ENCODE assay signal across 14 cellular contexts in genomic region chr13:33227927-33228644, GRCh38. TPM values are rescaled to one million over a fixed set of nuclear protein-coding genes. Genes with fewer than 3 reads are reported as not detected.
DNase-seq lines count a peak whose midpoint lies in the region; ATAC-seq and TF ChIP-seq lines count a peak whose summit lies in the region.
"Had no signal": no experiment of that assay in that cellular context is flagged by ENCODE, and none has a peak within 500 bp of the region (broad histone marks: within the 10 kb centered on the region; RNA-seq: fewer than 3 reads in every experiment).

No MANE protein-coding gene starts in this region.

- peak overlapping the region; percentile 19 for H3K4me3 Mint-ChIP-seq in glutamatergic neuron (ENCODE audit: unreplicated experiment)
- no peak overlapping the region for H3K4me3 Mint-ChIP-seq in naive thymus-derived CD8-positive, alpha-beta T cell
- H3K4me3 Mint-ChIP-seq: activated naive CD8-positive, alpha-beta T cell treated with anti-CD3 and anti-CD28 coated beads, Interleukin-2, amount 10 ng/mL, durations not matched to agents 7 days and 5 days; B cell had no signal

- peak overlapping the region; percentile 87 for H3K27ac Mint-ChIP-seq in glutamatergic neuron (ENCODE audit: unreplicated experiment)
- H3K27ac Mint-ChIP-seq in naive thymus-derived CD8-positive, alpha-beta T cell = no peak overlapping the region
- H3K27ac Mint-ChIP-seq: activated naive CD8-positive, alpha-beta T cell treated with anti-CD3 and anti-CD28 coated beads, Interleukin-2, amount 10 ng/mL, durations not matched to agents 7 days and 5 days; B cell had no signal

- H3K36me3 ChIP-seq in PC-3 (ENCODE audit: low read depth, low read length) (peaks cover 10% of the 10 kb centered on the region), sigmoid colon (peaks cover 0 to 3% (median 0%) of the 10 kb centered on the region in 4 donors)
- H3K36me3 ChIP-seq: tibial artery had no signal

- H3F3A ChIP-seq in PC-3 (ENCODE audit: low read length, unreplicated experiment) = no peaks in the 10 kb centered on the region

- H2AFZ ChIP-seq in PC-3 (ENCODE audit: low read length) = no peak overlapping the region

- no TSS peak for BruUV-seq in PC-3 (replicated peaks; lab: Mats Ljungman, UMichigan)

- peaks cover 40% of the 10 kb centered on the region for H3K4me1 Mint-ChIP-seq in glutamatergic neuron (ENCODE audit: low read depth, unreplicated experiment)
- peaks cover 0 to 6% (median 2%) of the 10 kb centered on the region in 4 donors for H3K4me1 Mint-ChIP-seq in naive thymus-derived CD8-positive, alpha-beta T cell

- no peak overlapping the region for H3K4me3 ChIP-seq in PC-3 (ENCODE audit: low read length)
- no peak overlapping the region for H3K4me3 ChIP-seq in sigmoid colon
- H3K4me3 ChIP-seq: K562, lung, tibial artery had no signal

- H3K79me2 ChIP-seq in PC-3 (ENCODE audit: low read length) = peaks cover 69% of the 10 kb centered on the region

- H3K9me2 ChIP-seq in PC-3 (replicated peaks; ENCODE audit: low read length) = no peaks in the 10 kb centered on the region

- CTCF ChIA-PET in PC-3 (lab: Charles Lee) = interaction anchor here (0.8 kb wide), 1 partner anchor 57 kb away, joined by 4 read pairs; the partner anchor contains the start of gene STARD13
- CTCF ChIA-PET in HEK293T (lab: Yijun Ruan, JAX) = no interaction called here

- H3K27me3 ChIP-seq in PC-3 (ENCODE audit: low read length) (no peaks in the 10 kb centered on the region), sigmoid colon (no peaks in the 10 kb centered on the region)
- H3K27me3 ChIP-seq: tibial artery had no signal

- TF ChIP-seq CTCF in PC-3 (conservative IDR thresholded peaks at IDR 0.05; ENCODE audit: low read depth, low read length) = no peak
- no peak for TF ChIP-seq CTCF in glutamatergic neuron (IDR thresholded peaks at IDR 0.05; ENCODE audit: partially characterized antibody, unreplicated experiment)
- no peak for TF ChIP-seq CTCF in sigmoid colon (IDR thresholded peaks at IDR 0.05)

- no peaks in the 10 kb centered on the region for H4K20me1 ChIP-seq in PC-3 (ENCODE audit: low read length)

- 0 out of 2 replicates have a peak overlapping the region, but pooled peaks have one; percentile 29 for H3K4me2 ChIP-seq in PC-3 (ENCODE audit: low read length)

- 52 to 81% methylated on average over 7 of the region's 7 CpGs for WGBS in sigmoid colon, 2 donors

- no peak for TF ChIP-seq POLR2A in sigmoid colon (IDR thresholded peaks at IDR 0.05)

- peaks cover under 1% of the 10 kb centered on the region for H3K36me3 Mint-ChIP-seq in glutamatergic neuron (ENCODE audit: unreplicated experiment)
- H3K36me3 Mint-ChIP-seq in naive thymus-derived CD8-positive, alpha-beta T cell = peaks cover 0 to 2% (median 0%) of the 10 kb centered on the region in 3 donors
- H3K36me3 Mint-ChIP-seq: activated naive CD8-positive, alpha-beta T cell treated with anti-CD3 and anti-CD28 coated beads, Interleukin-2, amount 10 ng/mL, durations not matched to agents 7 days and 5 days had no signal

- no peak for DNase-seq in PC-3
- no peak for DNase-seq in glutamatergic neuron
- no peak for DNase-seq in sigmoid colon
- no peak for DNase-seq in HEK293T (ENCODE audit: extremely low spot score)
- DNase-seq in NCI-H2196 treated with DMSO at 0.1 percent for 48 hours (lab: John Stamatoyannopoulos, UW; ENCODE audit: unreplicated experiment) = no peak
- DNase-seq in naive thymus-derived CD8-positive, alpha-beta T cell = no peak
- no peak for DNase-seq in dedifferentiated amniotic fluid mesenchymal stem cell (ENCODE audit: extremely low spot score)
- DNase-seq: activated naive CD8-positive, alpha-beta T cell treated with anti-CD3 and anti-CD28 coated beads, Interleukin-2, amount 10 ng/mL, durations not matched to agents 7 days and 5 days; NCI-H2029 treated with DMSO at 0.1 percent for 48 hours; tibial artery had no signal

- H3K27me3 Mint-ChIP-seq in glutamatergic neuron (ENCODE audit: unreplicated experiment) = peaks cover 8% of the 10 kb centered on the region
- peaks cover 0 to 10% (median 0%) of the 10 kb centered on the region in 5 donors for H3K27me3 Mint-ChIP-seq in naive thymus-derived CD8-positive, alpha-beta T cell

- no peak for TF ChIP-seq EP300 in sigmoid colon (IDR thresholded peaks at IDR 0.05)

- H3K9ac ChIP-seq in PC-3 (ENCODE audit: low read length) = peak overlapping the region; percentile 70; the same call in 1 of the 2 replicates

- intact Hi-C loops in PC-3 (cut with micrococcal nuclease) = loop anchor here (1.0 to 5.0 kb wide), 2 partner anchors 213 to 259 kb away; no protein-coding TSS in a partner anchor
- intact Hi-C loops in sigmoid colon (cut with DNase I) = loop anchor here (5.0 to 10.0 kb wide), 4 partner anchors 124 to 497 kb away; no protein-coding TSS in a partner anchor

- POLR2A ChIA-PET in PC-3 (lab: Charles Lee; ENCODE audit: unreplicated experiment) (no interaction called here), HEK293T (lab: Yijun Ruan, JAX) (no interaction called here)
- POLR2A ChIA-PET in naive thymus-derived CD8-positive, alpha-beta T cell (lab: Charles Lee) = interaction anchor here (1.0 kb wide), 1 partner anchor 315 kb away, joined by 5 read pairs; no protein-coding TSS in a partner anchor

- ATAC-seq in GM19372 (IDR thresholded peaks at IDR 0.05; ENCODE audit: low read depth, unreplicated experiment) (peak; percentile 11), PC-3 (no peak)
- ATAC-seq in naive thymus-derived CD8-positive, alpha-beta T cell = no peak

- H3K4me1 ChIP-seq in PC-3 (ENCODE audit: insufficient read depth, low read length) (peaks cover 38% of the 10 kb centered on the region), sigmoid colon (peaks cover 0 to 73% (median 58%) of the 10 kb centered on the region in 4 donors)

- H3K27ac ChIP-seq in PC-3 (ENCODE audit: low read length) = no peak overlapping the region
- H3K27ac ChIP-seq in sigmoid colon = peak overlapping the region; percentile 27 to 80 (median 70)

- H3K9me3 ChIP-seq in PC-3 (ENCODE audit: low read length) (no peaks in the 10 kb centered on the region), sigmoid colon (peaks cover 0 to 3% (median 0%) of the 10 kb centered on the region in 4 donors)
- H3K9me3 ChIP-seq: tibial artery had no signal

- peaks cover 12% of the 10 kb centered on the region for H3K9me3 Mint-ChIP-seq in glutamatergic neuron (ENCODE audit: unreplicated experiment)
- peaks cover 0 to 11% (median 2%) of the 10 kb centered on the region in 9 donors for H3K9me3 Mint-ChIP-seq in naive thymus-derived CD8-positive, alpha-beta T cell

TF ChIP-seq in HEK293T, 16 proteins besides CTCF, POLR2A, EP300 and RAD21:
- TF ChIP-seq BHLHE40 (IDR thresholded peaks at IDR 0.05; ENCODE audit: borderline replicate concordance) (no peak), ARNT (IDR thresholded peaks at IDR 0.05) (no peak), TARDBP (IDR thresholded peaks at IDR 0.05) (no peak), ZNF384 (IDR thresholded peaks at IDR 0.05) (no peak), PKNOX1 (IDR thresholded peaks at IDR 0.05) (no peak), NFRKB (IDR thresholded peaks at IDR 0.05) (no peak), ELF4 (IDR thresholded peaks at IDR 0.05) (no peak), HDGF (IDR thresholded peaks at IDR 0.05; ENCODE audit: borderline replicate concordance) (no peak), FOXM1 (IDR thresholded peaks at IDR 0.05; ENCODE audit: borderline replicate concordance) (no peak), SP1 (IDR thresholded peaks at IDR 0.05) (no peak), L3MBTL2 (conservative IDR thresholded peaks at IDR 0.05) (no peak), FOXA1 (IDR thresholded peaks at IDR 0.05) (no peak), SUZ12 (IDR thresholded peaks at IDR 0.05) (no peak), CTBP1 (IDR thresholded peaks at IDR 0.05; ENCODE audit: borderline replicate concordance) (no peak)
TF ChIP-seq in HEK293T: peak in this region for 0.

RNA-seq across cellular contexts. Expression of gene STARD13, which starts 57.5 kb away (rescaled TPM):
- total RNA-seq in PC-3 (2014; rRNA removed) (24.3 and 26.6 TPM in 2 replicates), glutamatergic neuron (ENCODE audit: unreplicated experiment) (36.4 TPM), sigmoid colon (100 to 1,000 TPM in 1 of 4 donors, 10 to 100 TPM in 3; 66.7 to 102 (median 81.8) TPM)
- polyA plus RNA-seq in sigmoid colon = 10 to 100 TPM in 1 of 3 donors, 1 to 10 TPM in 2; 3.7 to 14.1 (median 6.0) TPM
- not detected for total RNA-seq in naive thymus-derived CD8-positive, alpha-beta T cell
- polyA plus RNA-seq in naive thymus-derived CD8-positive, alpha-beta T cell = not detected
- polyA plus RNA-seq: K562 had no signal

Comparison
In these comparisons a context has a peak if more than half of its experiments do, and no peak if none do; other contexts are left out.
1. RNA of gene STARD13, which starts 57.5 kb away (total RNA-seq): 66.7 to 102 TPM in sigmoid colon, 36.4 TPM in glutamatergic neuron (single experiment) and 24.3 to 26.6 TPM in PC-3; not detected in naive thymus-derived CD8-positive, alpha-beta T cell; every median in the first group is over 10 times any median in the second.